ENCODE assay signal across 20 cellular contexts in genomic region chr1:207649865-207650580, GRCh38.
"Had no signal": no experiment of that assay in that cellular context is flagged by ENCODE, and none has a peak within 500 bp of the region (broad histone marks: within the 10 kb centered on the region; RNA-seq: fewer than 3 reads in every experiment).

No MANE protein-coding gene starts in this region.

- H3K27ac ChIP-seq: ascending aorta, breast epithelium, gastroesophageal sphincter, heart right ventricle, ovary, right lobe of liver, thoracic aorta, upper lobe of right lung, WERI-Rb-1 had no signal

- DNase-seq: activated CD4-positive, alpha-beta memory T cell treated with anti-CD3 and anti-CD28 coated beads for 36 hours; activated CD4-positive, alpha-beta T cell treated with anti-CD3 and anti-CD28 coated beads for 36 hours; activated CD8-positive, alpha-beta memory T cell treated with anti-CD3 and anti-CD28 coated beads, Interleukin-2, amount 10 ng/mL, durations not matched to agents 7 days and 5 days; activated naive CD4-positive, alpha-beta T cell treated with anti-CD3 and anti-CD28 coated beads, Interleukin-2, amount 10 ng/mL, durations not matched to agents 7 days and 5 days; activated T-cell treated with anti-CD3 and anti-CD28 coated beads, Interleukin-2, amount 50 U/mL, for 1 hour; heart right ventricle; islet precursor cell; mammary epithelial cell; naive B cell; ovary; right lobe of liver; T-helper 9 cell; upper lobe of right lung; WERI-Rb-1 had no signal

- H3K36me3 ChIP-seq: ascending aorta, breast epithelium, gastroesophageal sphincter, heart right ventricle, ovary, right lobe of liver, thoracic aorta, upper lobe of right lung, WERI-Rb-1 had no signal

- H3K27me3 ChIP-seq: ascending aorta, breast epithelium, gastroesophageal sphincter, ovary, right lobe of liver, upper lobe of right lung had no signal

- H3K4me3 ChIP-seq: ascending aorta, breast epithelium, gastroesophageal sphincter, heart right ventricle, ovary, right lobe of liver, smooth muscle cell, thoracic aorta, upper lobe of right lung had no signal

- H3K4me2 ChIP-seq: smooth muscle cell had no signal

- H3K9me3 ChIP-seq: ascending aorta, breast epithelium, gastroesophageal sphincter, heart right ventricle, ovary, right lobe of liver, thoracic aorta, upper lobe of right lung had no signal

- ATAC-seq: activated CD4-positive, alpha-beta T cell treated with anti-CD3 and anti-CD28 coated beads for 36 hours; activated CD8-positive, alpha-beta memory T cell treated with anti-CD3 and anti-CD28 coated beads, Interleukin-2, amount 10 ng/mL, durations not matched to agents 7 days and 5 days; gastroesophageal sphincter; heart right ventricle; left lobe of liver; right lobe of liver; upper lobe of right lung had no signal

- H3K4me1 ChIP-seq: ascending aorta, breast epithelium, right lobe of liver, upper lobe of right lung had no signal
